9 cellular contexts compared by ENCODE assay signal in the genomic region with DNA sequence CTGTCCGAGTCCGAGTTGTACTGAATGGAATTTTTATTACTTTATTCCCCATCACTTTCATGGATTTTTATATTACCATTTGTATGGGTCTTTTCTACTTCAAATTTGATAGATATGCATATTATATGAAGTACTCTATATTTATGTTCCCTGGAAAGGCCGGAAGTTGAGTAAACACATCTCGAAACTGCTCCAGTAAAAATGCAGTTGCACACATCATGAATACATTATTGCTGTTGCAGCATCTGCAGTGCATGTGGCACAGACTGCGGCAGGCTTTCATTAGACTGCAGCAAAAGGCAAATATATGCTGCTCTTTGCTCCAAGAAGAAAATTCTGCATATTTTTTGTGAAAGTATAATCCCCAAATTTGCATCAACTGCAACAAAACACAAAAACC. TPM values are rescaled to one million over a fixed set of nuclear protein-coding genes. Genes with fewer than 3 reads are reported as not detected.
"Had no signal": no experiment of that assay in that cellular context is flagged by ENCODE, and none has a peak within 500 bp of the region (broad histone marks: within the 10 kb centered on the region; RNA-seq: fewer than 3 reads in every experiment).

No MANE protein-coding gene starts in this region.

- H3K9me3 ChIP-seq: HAP-1 had no signal

- H3K4me3 ChIP-seq: GM23248, GM23338, HAP-1 had no signal

- H3K27ac ChIP-seq: GM23248 had no signal

- H3K36me3 ChIP-seq: HAP-1 had no signal

- H3K9ac ChIP-seq: GM23248 had no signal

- ATAC-seq: GM23338, HCT116 had no signal

- H2AFZ ChIP-seq: GM23248, GM23338 had no signal

- DNase-seq: GM23248, GOT3, H7, H9, HCEC 1CT, HFFc6 had no signal

- H3K4me2 ChIP-seq: GM23338 had no signal

RNA-seq across cellular contexts. Expression of gene LRRC7, which starts 48.7 kb away (rescaled TPM):
- total RNA-seq: GM23248, GM23338, H9 had no signal
